Comparison of ENCODE assay signal across 1 cellular context in the genomic region with DNA sequence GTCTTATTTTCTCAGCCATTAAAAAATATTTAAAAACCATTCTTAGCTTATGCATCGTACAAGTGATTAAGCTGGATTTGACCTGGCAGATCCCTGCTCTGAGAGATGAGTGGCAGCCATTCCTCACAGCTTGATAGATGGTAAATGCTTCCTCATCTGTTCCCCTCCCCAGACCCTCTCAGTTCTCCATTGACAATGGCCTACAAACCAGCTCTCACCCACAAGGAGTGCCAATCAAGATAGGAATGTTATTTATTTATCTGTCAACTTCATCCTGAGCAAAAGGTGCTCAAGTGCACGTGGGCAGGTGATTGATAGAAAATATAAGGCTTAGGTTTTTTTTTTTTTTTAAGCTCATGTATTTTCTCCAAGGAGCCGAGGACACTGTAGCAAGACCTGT.
TF ChIP-seq lines count a peak whose summit lies in the region.

No MANE protein-coding gene starts in this region.

TF ChIP-seq in neural cell, 6 proteins besides CTCF, POLR2A, EP300 and RAD21 (continued from another document):
- TF ChIP-seq, protein P1, sequence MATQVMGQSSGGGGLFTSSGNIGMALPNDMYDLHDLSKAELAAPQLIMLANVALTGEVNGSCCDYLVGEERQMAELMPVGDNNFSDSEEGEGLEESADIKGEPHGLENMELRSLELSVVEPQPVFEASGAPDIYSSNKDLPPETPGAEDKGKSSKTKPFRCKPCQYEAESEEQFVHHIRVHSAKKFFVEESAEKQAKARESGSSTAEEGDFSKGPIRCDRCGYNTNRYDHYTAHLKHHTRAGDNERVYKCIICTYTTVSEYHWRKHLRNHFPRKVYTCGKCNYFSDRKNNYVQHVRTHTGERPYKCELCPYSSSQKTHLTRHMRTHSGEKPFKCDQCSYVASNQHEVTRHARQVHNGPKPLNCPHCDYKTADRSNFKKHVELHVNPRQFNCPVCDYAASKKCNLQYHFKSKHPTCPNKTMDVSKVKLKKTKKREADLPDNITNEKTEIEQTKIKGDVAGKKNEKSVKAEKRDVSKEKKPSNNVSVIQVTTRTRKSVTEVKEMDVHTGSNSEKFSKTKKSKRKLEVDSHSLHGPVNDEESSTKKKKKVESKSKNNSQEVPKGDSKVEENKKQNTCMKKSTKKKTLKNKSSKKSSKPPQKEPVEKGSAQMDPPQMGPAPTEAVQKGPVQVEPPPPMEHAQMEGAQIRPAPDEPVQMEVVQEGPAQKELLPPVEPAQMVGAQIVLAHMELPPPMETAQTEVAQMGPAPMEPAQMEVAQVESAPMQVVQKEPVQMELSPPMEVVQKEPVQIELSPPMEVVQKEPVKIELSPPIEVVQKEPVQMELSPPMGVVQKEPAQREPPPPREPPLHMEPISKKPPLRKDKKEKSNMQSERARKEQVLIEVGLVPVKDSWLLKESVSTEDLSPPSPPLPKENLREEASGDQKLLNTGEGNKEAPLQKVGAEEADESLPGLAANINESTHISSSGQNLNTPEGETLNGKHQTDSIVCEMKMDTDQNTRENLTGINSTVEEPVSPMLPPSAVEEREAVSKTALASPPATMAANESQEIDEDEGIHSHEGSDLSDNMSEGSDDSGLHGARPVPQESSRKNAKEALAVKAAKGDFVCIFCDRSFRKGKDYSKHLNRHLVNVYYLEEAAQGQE (IDR thresholded peaks at IDR 0.05; ENCODE audit: borderline replicate concordance) = peak; percentile 24
- peak; percentile 51 for TF ChIP-seq POLR2AphosphoS5 (IDR thresholded peaks at IDR 0.05)
- no peak for TF ChIP-seq SMC3 (conservative IDR thresholded peaks at IDR 0.05; ENCODE audit: poor library complexity)
- TF ChIP-seq EZH2 (IDR thresholded peaks at IDR 0.05; ENCODE audit: borderline replicate concordance, insufficient read depth, low read length, poor library complexity, severe bottlenecking) = no peak
- no peak for TF ChIP-seq MXI1 (conservative IDR thresholded peaks at IDR 0.05; ENCODE audit: poor library complexity, severe bottlenecking)
TF ChIP-seq in neural cell: peak in this region for 2.
